In the genomic region with DNA sequence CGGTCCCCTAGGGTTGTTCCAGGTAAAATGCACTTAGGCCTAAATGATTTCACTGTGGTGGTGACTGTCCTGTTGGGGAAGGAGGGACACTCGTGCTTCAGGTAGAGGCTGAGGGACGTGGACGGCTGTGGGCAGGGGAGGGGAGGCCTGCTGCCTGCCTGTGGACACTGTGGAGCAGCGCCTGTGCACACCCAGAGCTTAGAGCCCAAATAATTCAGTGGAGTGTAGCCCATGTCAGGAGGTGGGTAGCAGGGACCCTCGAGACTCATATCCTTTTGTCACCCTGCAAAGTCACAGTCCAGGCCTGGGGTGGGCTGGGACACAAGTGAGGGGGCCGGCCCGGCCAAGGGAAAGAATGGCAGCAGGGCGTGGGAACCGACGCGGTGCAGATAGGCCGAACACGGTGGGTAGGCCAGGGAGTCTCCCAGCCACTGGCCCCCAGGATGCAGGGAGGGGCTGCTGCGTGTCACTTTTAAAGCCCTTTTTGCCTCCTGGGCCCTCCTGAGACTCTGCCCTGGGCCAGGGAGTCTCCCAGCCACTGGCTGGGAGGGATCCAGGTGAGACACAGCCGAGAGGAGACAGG, we compare ENCODE assay signal across 11 cellular contexts. TPM values are rescaled to one million over a fixed set of nuclear protein-coding genes. Genes with fewer than 3 reads are reported as not detected.
DNase-seq lines count a peak whose midpoint lies in the region; ATAC-seq and TF ChIP-seq lines count a peak whose summit lies in the region.
"Had no signal": no experiment of that assay in that cellular context is flagged by ENCODE, and none has a peak within 500 bp of the region (broad histone marks: within the 10 kb centered on the region; RNA-seq: fewer than 3 reads in every experiment).

No MANE protein-coding gene starts in this region.

- POLR2A ChIA-PET in CD4-positive, alpha-beta T cell (lab: Charles Lee): interaction anchor here (1.4 to 3.0 kb wide), 2 partner anchors 54 to 129 kb away, joined by 3 to 13 read pairs; a partner anchor contains a TSS
- POLR2A ChIA-PET in PC-9 (lab: Charles Lee; ENCODE audit: unreplicated experiment): no interaction called here

- no peak overlapping the region for H3K27ac Mint-ChIP-seq in CD4-positive, alpha-beta T cell
- H3K27ac Mint-ChIP-seq: activated T-cell treated with anti-CD3 and anti-CD28 coated beads, Interleukin-2, amount 50 U/mL, for 24 hours had no signal

- H2AFZ ChIP-seq in PC-9: no peak overlapping the region

- no peaks in the 10 kb centered on the region for H3K36me3 ChIP-seq in PC-9 (ENCODE audit: low read depth)
- peaks cover 3% of the 10 kb centered on the region for H3K36me3 ChIP-seq in rectal smooth muscle tissue (ENCODE audit: control insufficient read depth, insufficient read depth, low read length)
- H3K36me3 ChIP-seq: pancreas had no signal

- no peak overlapping the region for H3K9ac ChIP-seq in rectal smooth muscle tissue (ENCODE audit: low read length)

- no peaks in the 10 kb centered on the region for H3K36me3 Mint-ChIP-seq in CD4-positive, alpha-beta T cell (ENCODE audit: low read depth)

- intact Hi-C loops in CD4-positive, alpha-beta T cell (cut with DNase I, micrococcal nuclease): loop anchor here in 1 of 2 experiments (5.0 to 10.0 kb wide), 2 partner anchors 229 to 461 kb away; a partner anchor contains a TSS
- intact Hi-C loops in PC-9 (cut with micrococcal nuclease; ENCODE audit: unreplicated experiment): no loop called here

- no peaks in the 10 kb centered on the region for H3K9me2 ChIP-seq in PC-9 (ENCODE audit: insufficient read depth)

- H3F3A ChIP-seq in PC-9 (ENCODE audit: insufficient read depth, low read depth): peaks cover 9% of the 10 kb centered on the region; the same call in 1 of the 2 replicates

- H3K27me3 Mint-ChIP-seq in CD4-positive, alpha-beta T cell: peaks cover 17% of the 10 kb centered on the region

- peaks cover 19% of the 10 kb centered on the region for H3K4me1 Mint-ChIP-seq in CD4-positive, alpha-beta T cell (ENCODE audit: low read depth)

- no peak for DNase-seq in CD4-positive, alpha-beta T cell
- no peak for DNase-seq in PC-9
- DNase-seq in fibroblast of pulmonary artery (ENCODE audit: low read depth): no peak
- DNase-seq in GM10266 (ENCODE audit: extremely low spot score): no peak
- DNase-seq: NCI-H1092 had no signal

- H3K9me3 Mint-ChIP-seq in CD4-positive, alpha-beta T cell: no peaks in the 10 kb centered on the region
- H3K9me3 Mint-ChIP-seq: activated T-cell treated with anti-CD3 and anti-CD28 coated beads, Interleukin-2, amount 50 U/mL, for 24 hours had no signal

- H3K4me3 ChIP-seq in PC-9: peak overlapping the region; percentile 34; the same call in 1 of the 2 replicates
- peak overlapping the region; percentile 38 for H3K4me3 ChIP-seq in fibroblast of pulmonary artery (replicated peaks; ENCODE audit: low read depth, low read length)
- H3K4me3 ChIP-seq in rectal smooth muscle tissue (ENCODE audit: low read length): peak overlapping the region; percentile 20

- H3K4me1 ChIP-seq in PC-9 (replicated peaks; ENCODE audit: insufficient read depth) (peaks cover 16% of the 10 kb centered on the region), rectal smooth muscle tissue (ENCODE audit: control insufficient read depth, insufficient read depth, low read length) (peaks cover 10% of the 10 kb centered on the region)
- H3K4me1 ChIP-seq: pancreas had no signal

- H4K20me1 ChIP-seq in PC-9 (ENCODE audit: insufficient read depth): peaks cover 4% of the 10 kb centered on the region; the same call in 1 of the 2 replicates

- H3K4me2 ChIP-seq in PC-9: peak overlapping the region; percentile 65

- CTCF ChIA-PET in CD4-positive, alpha-beta T cell (lab: Charles Lee): interaction anchor here (1.2 to 1.4 kb wide), 2 partner anchors 22 to 115 kb away, joined by 3 to 4 read pairs; no protein-coding TSS in a partner anchor
- CTCF ChIA-PET in PC-9 (lab: Charles Lee): interaction anchor here (1.2 kb wide), 1 partner anchor 10 kb away, joined by 5 read pairs; no protein-coding TSS in a partner anchor

- TF ChIP-seq CTCF in CD4-positive, alpha-beta T cell (IDR thresholded peaks at IDR 0.05): no peak
- no peak for TF ChIP-seq CTCF in PC-9 (conservative IDR thresholded peaks at IDR 0.05)
- no peak for TF ChIP-seq CTCF in fibroblast of pulmonary artery (IDR thresholded peaks at IDR 0.05; ENCODE audit: low read length, missing control alignments)
- no peak for TF ChIP-seq CTCF in GM10266 (IDR thresholded peaks at IDR 0.05; ENCODE audit: control insufficient read depth, insufficient read depth, low read depth, missing control alignments)

- no TSS peak for BruUV-seq in PC-9 (replicated peaks; lab: Mats Ljungman, UMichigan)

- peaks cover 14% of the 10 kb centered on the region for H3K27me3 ChIP-seq in CD4-positive, alpha-beta T cell (ENCODE audit: control insufficient read depth, insufficient read depth, low read length)
- no peaks in the 10 kb centered on the region for H3K27me3 ChIP-seq in PC-9 (ENCODE audit: insufficient read depth, low read depth)
- H3K27me3 ChIP-seq in rectal smooth muscle tissue (ENCODE audit: control insufficient read depth, insufficient read depth, low read length): peaks cover 3% of the 10 kb centered on the region
- H3K27me3 ChIP-seq: pancreas had no signal

- H3K9me3 ChIP-seq in CD4-positive, alpha-beta T cell (ENCODE audit: control insufficient read depth, low read length): no peaks in the 10 kb centered on the region
- H3K9me3 ChIP-seq in PC-9 (ENCODE audit: insufficient read depth, low read depth): no peaks in the 10 kb centered on the region
- H3K9me3 ChIP-seq: pancreas had no signal

- H3K4me3 Mint-ChIP-seq in CD4-positive, alpha-beta T cell: peak overlapping the region; percentile 42
- H3K4me3 Mint-ChIP-seq: activated T-cell treated with anti-CD3 and anti-CD28 coated beads, Interleukin-2, amount 50 U/mL, for 24 hours had no signal

- ATAC-seq in CD4-positive, alpha-beta T cell (ENCODE audit: poor library complexity): no peak
- ATAC-seq in HG03439 (IDR thresholded peaks at IDR 0.05; ENCODE audit: unreplicated experiment) (no peak), HG03196 (IDR thresholded peaks at IDR 0.05; ENCODE audit: unreplicated experiment) (no peak), HG02852 (IDR thresholded peaks at IDR 0.05; ENCODE audit: unreplicated experiment) (no peak)

- H3K27ac ChIP-seq in CD4-positive, alpha-beta T cell (ENCODE audit: low read depth, low read length): no peak overlapping the region
- H3K27ac ChIP-seq in PC-9 (no peak overlapping the region), rectal smooth muscle tissue (ENCODE audit: low read depth, low read length) (no peak overlapping the region)
- H3K27ac ChIP-seq: pancreas had no signal

- 0 out of 2 replicates have a peak, but pooled peaks cover 4% of the 10 kb centered on the region for H3K79me2 ChIP-seq in PC-9 (ENCODE audit: low read depth)

RNA-seq across cellular contexts. Expression of a gene that starts 0.7 kb away (rescaled TPM):
- total RNA-seq in CD4-positive, alpha-beta T cell: 1 to 10 TPM; 1.9 to 2.0 TPM
- 104 and 144 TPM in 2 replicates for total RNA-seq in PC-9 (2021)

RNA-seq across cellular contexts. Expression of a gene that starts 6.4 kb away (rescaled TPM):
- under 1 TPM in 1 of 2 experiments, not detected in 1; 0.80 TPM for total RNA-seq in CD4-positive, alpha-beta T cell
- total RNA-seq in PC-9 (2021): 4.0 and 8.1 TPM in 2 replicates

RNA-seq across cellular contexts. Expression of a gene that starts 16.3 kb away (rescaled TPM):
- total RNA-seq in CD4-positive, alpha-beta T cell: 10 to 100 TPM; 39.7 to 43.6 TPM
- 68.4 and 72.5 TPM in 2 replicates for total RNA-seq in PC-9 (2021)

RNA-seq across cellular contexts. Expression of a gene that starts 21.7 kb away (rescaled TPM):
- total RNA-seq in CD4-positive, alpha-beta T cell: 1 to 10 TPM; 2.7 to 2.9 TPM
- 47.3 and 66.6 TPM in 2 replicates for total RNA-seq in PC-9 (2021)

RNA-seq across cellular contexts. Expression of a gene that starts 21.8 kb away (rescaled TPM):
- total RNA-seq in CD4-positive, alpha-beta T cell: 10 to 100 TPM; 83.0 to 85.0 TPM
- 166 and 170 TPM in 2 replicates for total RNA-seq in PC-9 (2021)

Comparison
In these comparisons a context has a peak if more than half of its experiments do, and no peak if none do; other contexts are left out.
1. RNA of a gene that starts 0.7 kb away (total RNA-seq): 104 to 144 TPM in PC-9; 1.9 to 2.0 TPM in CD4-positive, alpha-beta T cell; every median in the first group is over 10 times any median in the second.
2. Peak in every context shown above with its lines, with median percentiles within 50 percentile points of each other: H3K4me3 ChIP-seq.